In genomic region chr15:41861736-41862356, GRCh38 we compare ENCODE assay signal across 25 cellular contexts.
"Had no signal": no experiment of that assay in that cellular context is flagged by ENCODE, and none has a peak within 500 bp of the region (broad histone marks: within the 10 kb centered on the region; RNA-seq: fewer than 3 reads in every experiment).

No MANE protein-coding gene starts in this region.

- H3K36me3 Mint-ChIP-seq: activated naive CD8-positive, alpha-beta T cell; naive thymus-derived CD4-positive, alpha-beta T cell had no signal

- H3K9me3 Mint-ChIP-seq: activated CD4-positive, alpha-beta T cell treated with anti-CD3 and anti-CD28 coated beads, Interleukin-2, amount 10 ng/mL, durations not matched to agents 24 days and 14 days; activated T-cell treated with anti-CD3 and anti-CD28 coated beads, Interleukin-2, amount 50 U/mL, for 24 hours; activated T-helper 2 cell treated with anti-CD3 and anti-CD28 coated beads, Interferon-gamma antibody, Interleukin-2, Interleukin-4, amounts not matched to agents 10 μg/mL and 5 μg/mL and 100 μg/mL, durations not matched to agents 14 hours and 24 hours and 36 hours; naive thymus-derived CD4-positive, alpha-beta T cell had no signal

- DNase-seq: activated CD4-positive, alpha-beta T cell treated with anti-CD3 and anti-CD28 coated beads, Interleukin-2, amount 10 ng/mL, durations not matched to agents 24 days and 14 days; activated CD8-positive, alpha-beta memory T cell treated with anti-CD3 and anti-CD28 coated beads, Interleukin-2, amount 50 U/mL, for 4 hours; activated naive CD4-positive, alpha-beta T cell; activated T-cell treated with anti-CD3 and anti-CD28 coated beads, Interleukin-2, amount 50 U/mL, for 24 hours; adrenal gland; central memory CD4-positive, alpha-beta T cell; effector memory CD4-positive, alpha-beta T cell; gastrocnemius medialis; hippocampal formation; kidney glomerular epithelial cell; left lung; naive thymus-derived CD4-positive, alpha-beta T cell; ovary; psoas muscle; spleen; stimulated activated CD4-positive, alpha-beta T cell treated with anti-CD3 and anti-CD28 coated beads, Interleukin-4, amount 100 ng/mL, for 1 hour; stimulated activated naive CD8-positive, alpha-beta T cell treated with anti-CD3 and anti-CD28 coated beads, Interleukin-15, Interleukin-2, amounts not matched to agents 100 U/mL and 50 U/mL, for 24 hours; T-helper 17 cell had no signal

- H3K27ac ChIP-seq: adrenal gland, gastrocnemius medialis, left lung, neutrophil, ovary, psoas muscle, right atrium auricular region, spleen, upper lobe of left lung had no signal

- H3K27ac Mint-ChIP-seq: activated CD4-positive, alpha-beta T cell treated with anti-CD3 and anti-CD28 coated beads, Interleukin-2, amount 10 ng/mL, durations not matched to agents 24 days and 14 days; activated naive CD8-positive, alpha-beta T cell; activated T-cell treated with anti-CD3 and anti-CD28 coated beads, Interleukin-2, amount 50 U/mL, for 24 hours; activated T-helper 2 cell treated with anti-CD3 and anti-CD28 coated beads, Interferon-gamma antibody, Interleukin-2, Interleukin-4, amounts not matched to agents 10 μg/mL and 5 μg/mL and 100 μg/mL, durations not matched to agents 14 hours and 24 hours and 36 hours; naive thymus-derived CD4-positive, alpha-beta T cell; T-helper 17 cell had no signal

- ATAC-seq: esophagus mucosa; gastrocnemius medialis; naive thymus-derived CD4-positive, alpha-beta T cell; psoas muscle; stimulated activated naive CD8-positive, alpha-beta T cell treated with anti-CD3 and anti-CD28 coated beads, Interleukin-15, Interleukin-2, amounts not matched to agents 100 U/mL and 50 U/mL, for 24 hours; T-helper 17 cell had no signal

- H3K36me3 ChIP-seq: adrenal gland, gastrocnemius medialis, neutrophil, ovary, right atrium auricular region, spleen, upper lobe of left lung had no signal

- H3K27me3 ChIP-seq: adrenal gland, gastrocnemius medialis, left lung, neutrophil, ovary, right atrium auricular region, upper lobe of left lung had no signal

- H3K4me3 ChIP-seq: adrenal gland, gastrocnemius medialis, left lung, lung, ovary, psoas muscle, right atrium auricular region, spleen, upper lobe of left lung had no signal

- H3K9me3 ChIP-seq: adrenal gland, gastrocnemius medialis, left lung, neutrophil, ovary, psoas muscle, right atrium auricular region, spleen, upper lobe of left lung had no signal

- H3K27me3 Mint-ChIP-seq: activated CD4-positive, alpha-beta T cell treated with anti-CD3 and anti-CD28 coated beads, Interleukin-2, amount 10 ng/mL, durations not matched to agents 24 days and 14 days; activated naive CD8-positive, alpha-beta T cell; activated T-cell treated with anti-CD3 and anti-CD28 coated beads, Interleukin-2, amount 50 U/mL, for 24 hours; naive thymus-derived CD4-positive, alpha-beta T cell; T-helper 17 cell had no signal

- H3K4me3 Mint-ChIP-seq: activated CD4-positive, alpha-beta T cell treated with anti-CD3 and anti-CD28 coated beads, Interleukin-2, amount 10 ng/mL, durations not matched to agents 24 days and 14 days; activated naive CD8-positive, alpha-beta T cell; activated T-cell treated with anti-CD3 and anti-CD28 coated beads, Interleukin-2, amount 50 U/mL, for 24 hours; naive thymus-derived CD4-positive, alpha-beta T cell; T-helper 17 cell had no signal

- H3K4me1 ChIP-seq: adrenal gland, gastrocnemius medialis, left lung, psoas muscle, right atrium auricular region had no signal
